18 cellular contexts compared by ENCODE assay signal in genomic region chr18:59026364-59026763, GRCh38.
"Had no signal": no experiment of that assay in that cellular context is flagged by ENCODE, and none has a peak within 500 bp of the region (broad histone marks: within the 10 kb centered on the region; RNA-seq: fewer than 3 reads in every experiment).

No MANE protein-coding gene starts in this region.

- ATAC-seq: left colon; left ventricle myocardium superior; natural killer cell treated with Interleukin-12 subunit alpha and Interleukin-12 subunit beta and Interleukin-15 and Interleukin-18, amount 100 ng/mL, for 72 hours; right lobe of liver; upper lobe of right lung had no signal

- H3K36me3 Mint-ChIP-seq: natural killer cell treated with Interleukin-12 subunit alpha and Interleukin-12 subunit beta and Interleukin-15 and Interleukin-18, amount 100 ng/mL, for 72 hours; neural progenitor cell had no signal

- H3K4me3 Mint-ChIP-seq: natural killer cell treated with Interleukin-12 subunit alpha and Interleukin-12 subunit beta and Interleukin-15 and Interleukin-18, amount 100 ng/mL, for 72 hours; neural progenitor cell had no signal

- H3K4me3 ChIP-seq: esophagus muscularis mucosa, lung, neural progenitor cell, ovary, right lobe of liver, thyroid gland, upper lobe of right lung, vagina had no signal

- H3K4me1 ChIP-seq: esophagus muscularis mucosa, upper lobe of right lung had no signal

- H3K27me3 ChIP-seq: esophagus muscularis mucosa, neural progenitor cell, ovary, right lobe of liver, thyroid gland, upper lobe of right lung, vagina had no signal

- H3K27ac Mint-ChIP-seq: natural killer cell treated with Interleukin-12 subunit alpha and Interleukin-12 subunit beta and Interleukin-15 and Interleukin-18, amount 100 ng/mL, for 72 hours; neural progenitor cell had no signal

- H3K36me3 ChIP-seq: esophagus muscularis mucosa, neural progenitor cell, ovary, right lobe of liver, thyroid gland, upper lobe of right lung, vagina had no signal

- H3K9ac ChIP-seq: neural progenitor cell had no signal

- H3K27ac ChIP-seq: epithelial cell of prostate, esophagus muscularis mucosa, neural progenitor cell, ovary, right lobe of liver, thyroid gland, upper lobe of right lung, vagina had no signal

- H3K9me3 ChIP-seq: esophagus muscularis mucosa, ovary, right lobe of liver, thyroid gland, upper lobe of right lung, vagina had no signal

- DNase-seq: effector memory CD4-positive, alpha-beta T cell; foreskin fibroblast; left colon; left ventricle myocardium superior; mesenchymal stem cell; midbrain; nucleus accumbens; ovary; right lobe of liver; stimulated activated naive CD4-positive, alpha-beta T cell treated with Interleukin-2 at 50 U/mL for 16 hours; thyroid gland; upper lobe of right lung had no signal

- H3K9me3 Mint-ChIP-seq: natural killer cell treated with Interleukin-12 subunit alpha and Interleukin-12 subunit beta and Interleukin-15 and Interleukin-18, amount 100 ng/mL, for 72 hours had no signal
